9 cellular contexts compared by ENCODE assay signal in the genomic region with DNA sequence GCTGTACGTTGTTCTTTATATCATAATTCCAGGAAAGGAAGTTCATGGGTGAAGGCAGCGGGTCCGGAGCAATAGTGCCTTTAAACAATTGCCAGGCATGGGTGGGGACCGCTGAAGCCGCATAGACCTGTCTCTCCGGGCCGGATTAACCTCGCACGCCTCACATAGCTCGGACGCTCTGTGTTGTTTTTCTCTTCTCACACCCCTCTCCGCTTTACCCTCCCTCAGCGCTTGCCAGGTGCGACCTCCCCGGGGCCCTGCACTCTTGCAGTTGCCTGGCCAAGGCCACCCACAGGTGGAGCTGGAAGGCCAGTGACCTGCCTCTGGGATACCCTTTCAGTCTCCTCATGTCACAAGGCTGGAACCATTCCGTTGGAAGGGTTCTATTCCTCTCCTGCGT. TPM values are rescaled to one million over a fixed set of nuclear protein-coding genes. Genes with fewer than 3 reads are reported as not detected.
DNase-seq lines count a peak whose midpoint lies in the region; ATAC-seq, FAIRE-seq and TF ChIP-seq lines count a peak whose summit lies in the region.
"Not testable (repeated sequence)": the region's sequence is repeated elsewhere in the genome, so short reads cannot be mapped to it uniquely, and the experiment has no call there.
"Had no signal": no experiment of that assay in that cellular context is flagged by ENCODE, and none has a peak within 500 bp of the region (broad histone marks: within the 10 kb centered on the region; RNA-seq: fewer than 3 reads in every experiment).

No MANE protein-coding gene starts in this region.

- peak; percentile 71 for ATAC-seq in GM23338
- ATAC-seq in activated CD4-positive, alpha-beta T cell treated with anti-CD3 and anti-CD28 coated beads for 36 hours = peak; percentile 15
- ATAC-seq in activated naive CD8-positive, alpha-beta T cell treated with anti-CD3 and anti-CD28 coated beads, Interleukin-2, amount 50 U/mL, for 24 hours = peak; percentile 15
- ATAC-seq in Right ventricle myocardium superior (ENCODE audit: poor library complexity) = peak; percentile 38
- peak; percentile 36 for ATAC-seq in left lobe of liver
- peak; percentile 19 to 41 (median 22) for ATAC-seq in pancreas

- H3K36me3 Mint-ChIP-seq in GM23338 (ENCODE audit: low read depth); activated CD4-positive, alpha-beta T cell treated with anti-CD3 and anti-CD28 coated beads for 36 hours (ENCODE audit: low read depth); activated naive CD8-positive, alpha-beta T cell treated with anti-CD3 and anti-CD28 coated beads, Interleukin-2, amount 50 U/mL, for 24 hours (ENCODE audit: low read depth): not testable (repeated sequence)

- not testable (repeated sequence) for H3K27me3 ChIP-seq in A673 (replicated peaks; ENCODE audit: insufficient read depth, low read depth, low read length, poor library complexity); GM23338 (ENCODE audit: insufficient read depth); PC-9 (ENCODE audit: insufficient read depth, low read depth); pancreas

- BruUV-seq in A673 (replicated peaks; lab: Mats Ljungman, UMichigan) (TSS peak; percentile 82), PC-9 (replicated peaks; lab: Mats Ljungman, UMichigan) (TSS peak; percentile 42)

- FAIRE-seq in pancreas (lab: Jason Lieb, UNC) = not testable (repeated sequence)

- H3K4me3 Mint-ChIP-seq in GM23338; activated CD4-positive, alpha-beta T cell treated with anti-CD3 and anti-CD28 coated beads for 36 hours; activated naive CD8-positive, alpha-beta T cell treated with anti-CD3 and anti-CD28 coated beads, Interleukin-2, amount 50 U/mL, for 24 hours: not testable (repeated sequence)

- no CpG with 5 or more reads among the region's 17 CpGs for WGBS in pancreas, 2 donors

- H3K9me3 ChIP-seq in A673 (ENCODE audit: low read depth, low read length, poor library complexity, severe bottlenecking); PC-9 (ENCODE audit: insufficient read depth, low read depth); pancreas: not testable (repeated sequence)

- not testable (repeated sequence) for H3K27me3 Mint-ChIP-seq in GM23338 (ENCODE audit: insufficient read depth, low read depth, poor library complexity); activated CD4-positive, alpha-beta T cell treated with anti-CD3 and anti-CD28 coated beads for 36 hours; activated naive CD8-positive, alpha-beta T cell treated with anti-CD3 and anti-CD28 coated beads, Interleukin-2, amount 50 U/mL, for 24 hours

- not testable (repeated sequence) for H2AFZ ChIP-seq in GM23338, PC-9

- H3K4me2 ChIP-seq in GM23338, PC-9: not testable (repeated sequence)

- POLR2A ChIA-PET in A673 (lab: Charles Lee; ENCODE audit: low non-redundant PET); PC-9 (lab: Charles Lee; ENCODE audit: unreplicated experiment); activated CD4-positive, alpha-beta T cell treated with anti-CD3 and anti-CD28 coated beads for 36 hours (lab: Charles Lee): not testable (repeated sequence)

- CTCF ChIA-PET in A673 (lab: Charles Lee); PC-9 (lab: Charles Lee); activated CD4-positive, alpha-beta T cell treated with anti-CD3 and anti-CD28 coated beads for 36 hours (lab: Charles Lee): not testable (repeated sequence)

- H3K27ac ChIP-seq in A673 (ENCODE audit: low read depth, low read length, poor library complexity, severe bottlenecking); GM23338 (ENCODE audit: low read depth); PC-9; pancreas: not testable (repeated sequence)

- H3K27ac Mint-ChIP-seq in GM23338; activated CD4-positive, alpha-beta T cell treated with anti-CD3 and anti-CD28 coated beads for 36 hours; activated naive CD8-positive, alpha-beta T cell treated with anti-CD3 and anti-CD28 coated beads, Interleukin-2, amount 50 U/mL, for 24 hours: not testable (repeated sequence)

- not testable (repeated sequence) for H3K4me1 Mint-ChIP-seq in GM23338; activated CD4-positive, alpha-beta T cell treated with anti-CD3 and anti-CD28 coated beads for 36 hours; activated naive CD8-positive, alpha-beta T cell treated with anti-CD3 and anti-CD28 coated beads, Interleukin-2, amount 50 U/mL, for 24 hours

- not testable (repeated sequence) for H3K36me3 ChIP-seq in A673 (ENCODE audit: insufficient read depth, low read length, poor library complexity, severe bottlenecking); GM23338 (ENCODE audit: insufficient read depth); PC-9 (ENCODE audit: low read depth); pancreas

- not testable (repeated sequence) for TF ChIP-seq CTCF in A673 (conservative IDR thresholded peaks at IDR 0.05; ENCODE audit: low read depth, low read length); GM23338 (conservative IDR thresholded peaks at IDR 0.05; ENCODE audit: low read depth in 2 of 2); PC-9 (conservative IDR thresholded peaks at IDR 0.05); pancreas (IDR thresholded peaks at IDR 0.05)

- not testable (repeated sequence) for H4K20me1 ChIP-seq in GM23338 (replicated peaks; ENCODE audit: insufficient read depth); PC-9 (ENCODE audit: insufficient read depth)

- DNase-seq in A673 (ENCODE audit: low spot score); GM23338 (ENCODE audit: low spot score); PC-9; activated CD4-positive, alpha-beta T cell treated with anti-CD3 and anti-CD28 coated beads for 36 hours; activated naive CD8-positive, alpha-beta T cell treated with anti-CD3 and anti-CD28 coated beads, Interleukin-2, amount 50 U/mL, for 24 hours; Right ventricle myocardium superior; left lobe of liver (ENCODE audit: low spot score); pancreas: not testable (repeated sequence)

- not testable (repeated sequence) for H3K4me1 ChIP-seq in A673 (ENCODE audit: insufficient read depth, low read length, poor library complexity, severe bottlenecking); GM23338 (ENCODE audit: insufficient read depth); PC-9 (replicated peaks; ENCODE audit: insufficient read depth); pancreas

- H3F3A ChIP-seq in GM23338 (replicated peaks; ENCODE audit: low read depth); PC-9 (ENCODE audit: insufficient read depth, low read depth): not testable (repeated sequence)

- intact Hi-C loops in A673 (cut with micrococcal nuclease; ENCODE audit: unreplicated experiment); PC-9 (cut with micrococcal nuclease; ENCODE audit: unreplicated experiment); activated CD4-positive, alpha-beta T cell treated with anti-CD3 and anti-CD28 coated beads for 36 hours (cut with DNase I, micrococcal nuclease); Right ventricle myocardium superior (cut with DNase I); pancreas (cut with DNase I): not testable (repeated sequence)

- not testable (repeated sequence) for H3K4me3 ChIP-seq in A673 (ENCODE audit: low read depth, low read length, poor library complexity, severe bottlenecking); GM23338; PC-9; pancreas

- H3K9me2 ChIP-seq in GM23338 (ENCODE audit: insufficient read depth); PC-9 (ENCODE audit: insufficient read depth): not testable (repeated sequence)

- H3K9me3 Mint-ChIP-seq in GM23338; activated CD4-positive, alpha-beta T cell treated with anti-CD3 and anti-CD28 coated beads for 36 hours (ENCODE audit: low read depth); activated naive CD8-positive, alpha-beta T cell treated with anti-CD3 and anti-CD28 coated beads, Interleukin-2, amount 50 U/mL, for 24 hours: not testable (repeated sequence)

- H3K79me2 ChIP-seq in GM23338 (replicated peaks; ENCODE audit: insufficient read depth); PC-9 (ENCODE audit: low read depth): not testable (repeated sequence)

RNA-seq across cellular contexts. Expression of gene U2AF1, which starts 0.8 kb away (rescaled TPM):
- total RNA-seq in A673 (2021) (24.5 and 46.7 TPM in 2 replicates), PC-9 (2021) (33.5 and 48.8 TPM in 2 replicates), Right ventricle myocardium superior (6.5 TPM), left lobe of liver (11.0 TPM), pancreas (10 to 100 TPM in 5 of 6 donors, 1 to 10 TPM in 1; 3.9 to 30.5 (median 15.0) TPM)
- total RNA-seq in GM23338 (2014; rRNA removed; shearing (Covaris generic)) = 70.4 and 92.9 TPM in 2 replicates
- polyA plus RNA-seq in GM23338 (2016; fragmentation: Nextera tagmentation; extraction: Ambion mirVana) (288 and 322 TPM in 2 replicates), pancreas (10 to 100 TPM; 27.0 to 27.6 TPM)
- total RNA-seq in activated CD4-positive, alpha-beta T cell treated with anti-CD3 and anti-CD28 coated beads for 36 hours = 100 to 1,000 TPM in 1 of 2 experiments, 1 to 10 TPM in 1; 5.3 to 199 TPM

RNA-seq across cellular contexts. Expression of gene CBS, which starts 32.5 kb away (rescaled TPM):
- 126 and 166 TPM in 2 replicates for total RNA-seq in A673 (2021)
- 788 and 861 TPM in 2 replicates for total RNA-seq in GM23338 (2014; rRNA removed; shearing (Covaris generic))
- 380 and 421 TPM in 2 replicates for polyA plus RNA-seq in GM23338 (2016; fragmentation: Nextera tagmentation; extraction: Ambion mirVana)
- total RNA-seq in PC-9 (2021) = 102 and 108 TPM in 2 replicates
- 10 to 100 TPM; 88.3 to 98.5 TPM for total RNA-seq in activated CD4-positive, alpha-beta T cell treated with anti-CD3 and anti-CD28 coated beads for 36 hours
- total RNA-seq in Right ventricle myocardium superior = 6.2 TPM
- 427 TPM for total RNA-seq in left lobe of liver
- 100 to 1,000 TPM in 1 of 6 donors, 10 to 100 TPM in 5; 24.4 to 168 (median 76.0) TPM for total RNA-seq in pancreas
- polyA plus RNA-seq in pancreas = 100 to 1,000 TPM in 1 of 2 donors, 10 to 100 TPM in 1; 95.1 to 111 TPM
- polyA plus RNA-seq: CD8-positive, alpha-beta memory T cell had no signal

Comparison
In these comparisons a context has a peak if more than half of its experiments do, and no peak if none do; other contexts are left out.
1. ATAC-seq: peak in every context shown above with its lines; median percentile 71 in GM23338; 38 in Right ventricle myocardium superior; 36 in left lobe of liver; 22 in pancreas; 15 in activated CD4-positive, alpha-beta T cell treated with anti-CD3 and anti-CD28 coated beads for 36 hours; 15 in activated naive CD8-positive, alpha-beta T cell treated with anti-CD3 and anti-CD28 coated beads, Interleukin-2, amount 50 U/mL, for 24 hours.